Comparison of ENCODE assay signal across 7 cellular contexts in genomic region chr4:130233377-130234047, GRCh38.
DNase-seq lines count a peak whose midpoint lies in the region; ATAC-seq and TF ChIP-seq lines count a peak whose summit lies in the region.

No MANE protein-coding gene starts in this region.

- DNase-seq in MV-4-11 (lab: John Stamatoyannopoulos, UW) (peak; percentile 57), memory B cell (ENCODE audit: low spot score in 2 of 2) (no peak), tibial artery (no peak), T-cell (no peak), DMS153 (lab: John Stamatoyannopoulos, UW) (no peak)

- H3K27ac Mint-ChIP-seq in memory B cell (no peak overlapping the region), T-cell (no peak overlapping the region)

- H3K4me3 ChIP-seq in tibial artery, result no peak overlapping the region

- H3K36me3 ChIP-seq in tibial artery, result no peaks in the 10 kb centered on the region

- H3K27me3 Mint-ChIP-seq in memory B cell (no peaks in the 10 kb centered on the region), T-cell (no peaks in the 10 kb centered on the region)

- H3K4me1 Mint-ChIP-seq in memory B cell (peaks cover 12% of the 10 kb centered on the region), T-cell (peaks cover 0 to 8% (median 0%) of the 10 kb centered on the region in 3 donors)

- ATAC-seq in GM19023 (IDR thresholded peaks at IDR 0.05; ENCODE audit: unreplicated experiment) (peak; percentile 99), HG02610 (IDR thresholded peaks at IDR 0.05; ENCODE audit: unreplicated experiment) (peak; percentile 99), memory B cell (ENCODE audit: low read depth) (peak; percentile 69), T-cell (replicated peaks in 1 of 4) (no peak)

- H3K4me1 ChIP-seq in tibial artery, result no peaks in the 10 kb centered on the region

- H3K27me3 ChIP-seq in tibial artery, result no peaks in the 10 kb centered on the region

- POLR2A ChIA-PET in T-cell (lab: Charles Lee), result no interaction called here

- H3K4me3 Mint-ChIP-seq in memory B cell (peak overlapping the region; percentile 55), T-cell (peak overlapping the region in 1 of 3 donors; percentile 64)

- H3K27ac ChIP-seq in tibial artery, result no peak overlapping the region

- no peaks in the 10 kb centered on the region for H3K9me3 ChIP-seq in tibial artery

- H3K36me3 Mint-ChIP-seq in memory B cell, result no peaks in the 10 kb centered on the region
- H3K36me3 Mint-ChIP-seq in T-cell, result no peaks in the 10 kb centered on the region

- no peak for TF ChIP-seq CTCF in tibial artery (IDR thresholded peaks at IDR 0.05)

- no peaks in the 10 kb centered on the region for H3K9me3 Mint-ChIP-seq in memory B cell
- H3K9me3 Mint-ChIP-seq in T-cell, result peaks cover 4 to 21% (median 10%) of the 10 kb centered on the region in 3 donors

- intact Hi-C loops in tibial artery (cut with DNase I; ENCODE audit: low total_unique reads), result no loop called here

- CTCF ChIA-PET in T-cell (lab: Charles Lee), result no interaction called here

Comparison
In these comparisons a context has a peak if more than half of its experiments do, and no peak if none do; other contexts are left out.
1. ATAC-seq: peak in GM19023 (single experiment), HG02610 (single experiment) and memory B cell (single experiment); none in T-cell (0 of 4).